Comparison of ENCODE assay signal across 12 cellular contexts in genomic region chr4:89708903-89709361, GRCh38.
DNase-seq lines count a peak whose midpoint lies in the region; ATAC-seq and TF ChIP-seq lines count a peak whose summit lies in the region.
"Had no signal": no experiment of that assay in that cellular context is flagged by ENCODE, and none has a peak within 500 bp of the region (broad histone marks: within the 10 kb centered on the region; RNA-seq: fewer than 3 reads in every experiment).

No MANE protein-coding gene starts in this region.

- H3K9me3 ChIP-seq in esophagus muscularis mucosa (no peaks in the 10 kb centered on the region), HAP-1 (no peaks in the 10 kb centered on the region), gastrocnemius medialis (no peaks in the 10 kb centered on the region)

- in situ Hi-C loops in SK-MEL-5 (cut with HindIII; ENCODE audit: low pct_unique_long_range_greater_than_20kb, low sequenced_read_pairs) (no loop called here), HAP-1 (cut with MboI; ENCODE audit: low sequenced_read_pairs) (no loop called here), gastrocnemius medialis (cut with MboI; ENCODE audit: low sequenced_read_pairs in 4 of 4) (no loop called here)

- ATAC-seq in gastrocnemius medialis: no peak
- ATAC-seq: GM12878 had no signal

- H3K27me3 ChIP-seq in esophagus muscularis mucosa (no peaks in the 10 kb centered on the region), HAP-1 (ENCODE audit: low read depth) (no peaks in the 10 kb centered on the region), gastrocnemius medialis (no peaks in the 10 kb centered on the region)

- DNase-seq in C1 segment of cervical spinal cord (lab: John Stamatoyannopoulos, UW) (peak in 10 of 14 donors; percentile 7 to 51 (median 28)), SK-MEL-5 (ENCODE audit: low read depth, low spot score) (peak; percentile 96), fibroblast of the aortic adventitia (ENCODE audit: low read depth) (peak; percentile 10), occipital lobe (lab: John Stamatoyannopoulos, UW) (peak; percentile 16), esophagus muscularis mucosa (ENCODE audit: extremely low spot score) (no peak), HAP-1 (ENCODE audit: low spot score in 2 of 2) (no peak), middle frontal gyrus (ENCODE audit: extremely low spot score, low spot score) (no peak), gastrocnemius medialis (no peak)
- DNase-seq: effector CD4-positive, alpha-beta T cell; left cardiac atrium; stimulated activated naive CD4-positive, alpha-beta T cell treated with Interleukin-2 at 50 U/mL for 16 hours had no signal

- TF ChIP-seq POLR2A in esophagus muscularis mucosa (IDR thresholded peaks at IDR 0.05; ENCODE audit: low read depth) (no peak), gastrocnemius medialis (IDR thresholded peaks at IDR 0.05) (no peak)

- TF ChIP-seq CTCF in fibroblast of the aortic adventitia (IDR thresholded peaks at IDR 0.05; ENCODE audit: insufficient read depth, low read length) (no peak), esophagus muscularis mucosa (IDR thresholded peaks at IDR 0.05) (no peak), gastrocnemius medialis (IDR thresholded peaks at IDR 0.05 in 4 of 5, conservative IDR thresholded peaks at IDR 0.05 in 1 of 5) (no peak)

- intact Hi-C loops in esophagus muscularis mucosa (cut with DNase I) (no loop called here), gastrocnemius medialis (cut with DNase I; ENCODE audit: low total_unique reads) (no loop called here)

- 44% methylated on average over 2 of the region's 2 CpGs for WGBS in esophagus muscularis mucosa

- H3K4me1 ChIP-seq in esophagus muscularis mucosa (no peaks in the 10 kb centered on the region), HAP-1 (no peaks in the 10 kb centered on the region), gastrocnemius medialis (no peaks in the 10 kb centered on the region)

- no peaks in the 10 kb centered on the region for H3K36me3 ChIP-seq in esophagus muscularis mucosa
- H3K36me3 ChIP-seq in HAP-1 (replicated peaks): no peaks in the 10 kb centered on the region
- H3K36me3 ChIP-seq in gastrocnemius medialis: no peaks in the 10 kb centered on the region

- no peak for TF ChIP-seq EP300 in esophagus muscularis mucosa (IDR thresholded peaks at IDR 0.05)

- H3K4me3 ChIP-seq in fibroblast of the aortic adventitia (ENCODE audit: low read depth, low read length): no peak overlapping the region
- H3K4me3 ChIP-seq in esophagus muscularis mucosa: no peak overlapping the region
- no peak overlapping the region for H3K4me3 ChIP-seq in HAP-1
- no peak overlapping the region for H3K4me3 ChIP-seq in gastrocnemius medialis
- H3K4me3 ChIP-seq: GM12878 had no signal

- H3K27ac ChIP-seq in esophagus muscularis mucosa (replicated peaks in 1 of 4) (no peak overlapping the region), gastrocnemius medialis (no peak overlapping the region)

Comparison
In these comparisons a context has a peak if more than half of its experiments do, and no peak if none do; other contexts are left out.
1. DNase-seq: peak in C1 segment of cervical spinal cord (10 of 14), SK-MEL-5 (single experiment), fibroblast of the aortic adventitia (single experiment) and occipital lobe (single experiment); none in esophagus muscularis mucosa (single experiment), HAP-1 (0 of 2), middle frontal gyrus (single experiment) and gastrocnemius medialis (0 of 2).